In the genomic region with DNA sequence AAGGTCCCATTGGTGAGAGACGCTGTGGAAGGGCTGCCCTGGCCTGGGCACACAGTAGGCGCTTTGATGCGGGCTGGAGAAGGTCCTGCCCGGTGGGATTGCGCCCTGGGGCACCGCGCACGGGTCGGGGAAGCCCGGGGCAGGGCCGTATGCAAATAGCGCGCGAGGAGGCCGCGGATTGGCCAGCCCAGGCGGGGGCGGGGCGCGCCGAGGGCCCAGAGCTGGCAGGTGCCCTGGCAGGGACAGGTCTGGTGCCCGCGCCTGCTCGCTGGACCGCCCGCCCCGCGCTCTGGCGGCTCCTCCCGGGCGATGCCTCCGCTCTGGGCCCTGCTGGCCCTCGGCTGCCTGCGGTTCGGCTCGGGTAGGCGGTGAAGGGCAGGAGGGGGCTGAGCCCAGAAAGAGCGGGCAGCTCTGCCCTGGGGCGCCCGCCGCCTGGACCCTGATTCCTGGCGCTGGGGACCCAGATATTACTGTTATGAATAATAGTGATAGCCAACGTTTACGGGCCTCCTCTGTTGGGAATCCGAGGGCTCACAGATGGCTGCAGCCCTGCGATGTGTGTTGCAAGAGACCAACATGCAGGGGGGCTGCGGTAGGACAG, we compare ENCODE assay signal across 8 cellular contexts. TPM values are rescaled to one million over a fixed set of nuclear protein-coding genes. Genes with fewer than 3 reads are reported as not detected.
DNase-seq lines count a peak whose midpoint lies in the region; ATAC-seq and TF ChIP-seq lines count a peak whose summit lies in the region.

A gene (plus strand): TSS at position 245 of the 601 bp plus-strand sequence. CDS start 65 bp downstream, at position 310.

- ATAC-seq in HG02642 (IDR thresholded peaks at IDR 0.05; ENCODE audit: poor library complexity, unreplicated experiment) = no peak

- H3K27me3 ChIP-seq in cardiac muscle cell (peaks cover 19% of the 10 kb centered on the region), prostate gland (replicated peaks; ENCODE audit: insufficient read depth) (no peaks in the 10 kb centered on the region)

- peak; percentile 93 for DNase-seq in DMS53 (lab: John Stamatoyannopoulos, UW)
- peak; percentile 78 for DNase-seq in NCI-H69 (lab: John Stamatoyannopoulos, UW)
- peak; percentile 39 for DNase-seq in activated T-helper 9 cell treated with anti-CD3 and anti-CD28 coated beads, Interleukin-2, amount 50 U/mL, for 16 hours (ENCODE audit: low read depth)
- peak; percentile 10 to 88 for DNase-seq in cardiac muscle cell (ENCODE audit: low read depth in 1 of 2, low spot score in 1 of 2)
- DNase-seq in prostate gland (ENCODE audit: low spot score) = peak; percentile 81
- no peak for DNase-seq in cerebellar nuclear complex (lab: John Stamatoyannopoulos, UW)
- DNase-seq in GM10266 (ENCODE audit: extremely low spot score) = no peak

- no peaks in the 10 kb centered on the region for H3K36me3 ChIP-seq in cardiac muscle cell
- no peaks in the 10 kb centered on the region for H3K36me3 ChIP-seq in prostate gland

- H3K9me3 ChIP-seq in cardiac muscle cell (ENCODE audit: low read depth) = no peaks in the 10 kb centered on the region
- H3K9me3 ChIP-seq in prostate gland = no peaks in the 10 kb centered on the region

- 6% methylated on average over 45 of the region's 47 CpGs for WGBS in prostate gland

- intact Hi-C loops in prostate gland (cut with DNase I) = no loop called here

- TF ChIP-seq POLR2A in prostate gland (IDR thresholded peaks at IDR 0.05) = peak; percentile 97

- H3K4me1 ChIP-seq in cardiac muscle cell (ENCODE audit: low read depth) = no peaks in the 10 kb centered on the region
- H3K4me1 ChIP-seq in prostate gland (replicated peaks) = peaks cover 9% of the 10 kb centered on the region

- H3K27ac ChIP-seq in cardiac muscle cell (no peak within 1 kb of the TSS), prostate gland (peak within 1 kb of the TSS; percentile 81 to 84)

- TF ChIP-seq CTCF in cardiac muscle cell (IDR thresholded peaks at IDR 0.05; ENCODE audit: low read depth, low read length) (no peak), prostate gland (IDR thresholded peaks at IDR 0.05) (peak in 2 of 4 experiments; percentile 41 to 43), GM10266 (IDR thresholded peaks at IDR 0.05; ENCODE audit: control insufficient read depth, insufficient read depth, low read depth, missing control alignments) (no peak)

- H3K4me3 ChIP-seq in cardiac muscle cell (peak within 1 kb of the TSS; percentile 14), prostate gland (peak within 1 kb of the TSS; percentile 20 to 43)

RNA-seq across cellular contexts. Expression of the gene that starts here (rescaled TPM):
- total RNA-seq in cardiac muscle cell (0.21 TPM in 1 of 2 replicates, not detected in the other), prostate gland (100 to 1,000 TPM in 1 of 2 donors, 10 to 100 TPM in 1; 12.6 to 103 TPM)
- polyA plus RNA-seq in cardiac muscle cell = 0.45 TPM in 1 of 2 replicates, not detected in the other

Comparison
In these comparisons a context has a peak if more than half of its experiments do, and no peak if none do; other contexts are left out.
1. RNA of the gene that starts here (total RNA-seq): 12.6 to 103 TPM in prostate gland; 0.21 TPM in cardiac muscle cell; every median in the first group is over 10 times any median in the second.
2. Peak in DNase-seq and H3K4me3 ChIP-seq in cardiac muscle cell; RNA of the gene not detected or under 1 TPM.
3. DNase-seq: peak in DMS53 (single experiment), NCI-H69 (single experiment), activated T-helper 9 cell treated with anti-CD3 and anti-CD28 coated beads, Interleukin-2, amount 50 U/mL, for 16 hours (single experiment) and prostate gland (single experiment); none in cerebellar nuclear complex (0 of 2) and GM10266 (single experiment).